8 cellular contexts compared by ENCODE assay signal in the genomic region with DNA sequence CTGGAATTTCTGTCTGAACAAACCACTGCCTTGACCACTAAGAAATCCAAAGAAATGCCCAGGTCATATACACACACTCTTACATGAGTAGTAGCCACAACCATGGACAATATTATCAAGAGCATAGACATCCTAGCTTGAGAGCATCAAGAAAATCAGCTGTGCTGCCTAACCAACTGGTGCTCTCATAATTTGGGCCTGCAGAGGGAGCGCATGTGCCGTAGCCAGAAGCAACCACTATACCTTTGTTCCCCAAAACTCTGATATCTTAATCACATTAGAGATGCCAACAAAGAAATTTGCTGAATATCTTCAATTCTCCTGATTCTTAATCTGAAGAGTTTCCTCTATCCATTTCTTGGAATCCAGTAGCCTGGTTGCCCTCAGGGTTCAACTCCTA.
A peak's percentile ranks its signal among the peaks of the same experiment; 100 is the strongest.
DNase-seq lines count a peak whose midpoint lies in the region; ATAC-seq lines count a peak whose summit lies in the region.

No MANE protein-coding gene starts in this region.

- H3K27ac ChIP-seq in SJCRH30 = no peak overlapping the region

- ATAC-seq in GM21576 (IDR thresholded peaks at IDR 0.05; ENCODE audit: unreplicated experiment) (peak; percentile 68), GM19395 (IDR thresholded peaks at IDR 0.05; ENCODE audit: unreplicated experiment) (no peak), GM18858 (IDR thresholded peaks at IDR 0.05; ENCODE audit: unreplicated experiment) (no peak), HG02763 (IDR thresholded peaks at IDR 0.05; ENCODE audit: unreplicated experiment) (no peak)

- no peaks in the 10 kb centered on the region for H3K9me3 ChIP-seq in SJCRH30 (replicated peaks)

- DNase-seq in COLO668 (lab: John Stamatoyannopoulos, UW; ENCODE audit: unreplicated experiment) (peak; percentile 8), SJCRH30 (peak; percentile 2 to 16), ecto neural progenitor cell (ENCODE audit: low spot score) (peak; percentile 45)
- peak; percentile 21 for DNase-seq in stimulated activated CD4-positive, alpha-beta T cell treated with anti-CD3 and anti-CD28 coated beads, Interleukin-1b, Interleukin-23, amount 100 ng/mL, for 48 hours

- no peaks in the 10 kb centered on the region for H3K4me1 ChIP-seq in SJCRH30

- H3K4me3 ChIP-seq in SJCRH30 = no peak overlapping the region

- no peaks in the 10 kb centered on the region for H3K27me3 ChIP-seq in SJCRH30

- H3K36me3 ChIP-seq in SJCRH30 = no peaks in the 10 kb centered on the region
